ENCODE assay signal across 9 cellular contexts in the genomic region with DNA sequence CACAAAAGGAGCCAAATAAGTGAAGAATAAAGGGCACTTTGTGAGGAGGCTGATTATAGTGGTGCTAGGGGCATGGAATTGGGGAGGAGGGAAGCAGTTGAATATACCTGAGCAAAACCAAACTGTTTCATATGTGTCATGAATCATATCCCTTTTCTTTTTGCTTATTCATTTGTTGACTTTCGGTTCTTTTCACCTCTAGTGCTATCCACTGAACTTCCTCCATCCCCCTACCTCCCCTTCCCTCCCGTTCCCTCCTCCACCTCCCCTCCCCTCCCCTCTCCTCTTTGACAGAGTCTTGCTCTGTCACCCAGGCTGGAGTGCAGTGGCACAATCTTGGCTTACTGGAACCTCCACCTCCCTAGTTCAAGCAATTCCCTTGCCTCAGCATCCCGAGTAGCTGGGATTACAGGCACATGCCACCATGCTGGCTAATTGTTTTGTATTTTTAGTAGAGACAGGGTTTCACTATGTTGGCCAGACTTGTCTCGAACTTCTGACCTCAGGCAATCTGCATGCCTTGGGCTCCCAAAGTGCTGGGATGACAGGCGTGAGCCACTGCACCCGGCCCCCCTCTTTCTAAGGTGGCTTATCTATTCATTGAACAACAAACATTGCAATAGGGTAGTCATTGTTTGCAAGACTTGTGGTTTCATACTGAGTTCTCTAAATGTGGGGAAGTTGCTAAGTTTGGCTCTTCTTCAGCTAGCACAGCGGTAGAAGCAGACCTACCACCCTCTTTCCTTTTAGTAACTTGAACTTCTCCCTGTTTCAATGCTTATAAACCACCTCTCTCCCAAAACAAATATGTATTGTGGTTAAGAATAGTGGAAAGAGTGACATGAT.
DNase-seq lines count a peak whose midpoint lies in the region; ATAC-seq, FAIRE-seq and TF ChIP-seq lines count a peak whose summit lies in the region.
"Had no signal": no experiment of that assay in that cellular context is flagged by ENCODE, and none has a peak within 500 bp of the region (broad histone marks: within the 10 kb centered on the region; RNA-seq: fewer than 3 reads in every experiment).

No MANE protein-coding gene starts in this region.

- FAIRE-seq in pancreas (lab: Jason Lieb, UNC): no peak
- FAIRE-seq: endometrium had no signal

- ATAC-seq in HG03520 (IDR thresholded peaks at IDR 0.05; ENCODE audit: unreplicated experiment) (peak; percentile 90), pancreas (peak in 3 of 4 donors; percentile 64 to 76 (median 70))
- ATAC-seq in activated T-cell treated with anti-CD3 and anti-CD28 coated beads, Interleukin-2, amount 50 U/mL, for 72 hours (replicated peaks in 1 of 2): peak; percentile 87 to 89

- H3K4me1 ChIP-seq in pancreas: peaks cover 0 to 7% (median 0%) of the 10 kb centered on the region in 3 donors

- intact Hi-C loops in pancreas (cut with DNase I): no loop called here

- 42 to 43% methylated on average over 7 of the region's 7 CpGs for WGBS in pancreas, 2 donors

- H3K27me3 ChIP-seq in pancreas: no peaks in the 10 kb centered on the region

- no peak overlapping the region for H3K4me3 ChIP-seq in pancreas

- DNase-seq in GM10266 (ENCODE audit: extremely low spot score) (peak; percentile 38), GM20000 (ENCODE audit: low spot score) (peak; percentile 51), pancreas (no peak), osteocyte (ENCODE audit: extremely low spot score, unreplicated experiment) (no peak)
- DNase-seq in activated T-cell treated with anti-CD3 and anti-CD28 coated beads, Interleukin-2, amount 50 U/mL, for 72 hours: peak; percentile 36 to 61
- no peak for DNase-seq in NK-92 treated with Interleukin-12 subunit alpha and Interleukin-12 subunit beta, amount 100 ng/mL, for 24 hours (lab: John Stamatoyannopoulos, UW)
- no peak for DNase-seq in activated CD4-positive, alpha-beta T cell treated with anti-CD3 and anti-CD28 coated beads, Interleukin-2, amount 50 U/mL, for 4 hours

- H3K36me3 Mint-ChIP-seq in activated T-cell treated with anti-CD3 and anti-CD28 coated beads, Interleukin-2, amount 50 U/mL, for 72 hours (ENCODE audit: insufficient read depth in 2 of 2): no peaks in the 10 kb centered on the region
- H3K36me3 Mint-ChIP-seq in osteocyte (ENCODE audit: unreplicated experiment): no peaks in the 10 kb centered on the region

- H3K4me1 Mint-ChIP-seq in activated T-cell treated with anti-CD3 and anti-CD28 coated beads, Interleukin-2, amount 50 U/mL, for 72 hours (ENCODE audit: low read depth): peaks cover 17% of the 10 kb centered on the region
- no peaks in the 10 kb centered on the region for H3K4me1 Mint-ChIP-seq in osteocyte (ENCODE audit: unreplicated experiment)

- no peak overlapping the region for H3K27ac Mint-ChIP-seq in activated T-cell treated with anti-CD3 and anti-CD28 coated beads, Interleukin-2, amount 50 U/mL, for 72 hours
- no peak overlapping the region for H3K27ac Mint-ChIP-seq in osteocyte (ENCODE audit: unreplicated experiment)

- no peaks in the 10 kb centered on the region for H3K9me3 ChIP-seq in pancreas

- TF ChIP-seq CTCF in GM10266 (IDR thresholded peaks at IDR 0.05; ENCODE audit: control insufficient read depth, insufficient read depth, low read depth, missing control alignments): no peak
- TF ChIP-seq CTCF in GM20000 (IDR thresholded peaks at IDR 0.05; ENCODE audit: extremely low read depth, missing control alignments): no peak
- TF ChIP-seq CTCF in pancreas (IDR thresholded peaks at IDR 0.05): no peak
- TF ChIP-seq CTCF in osteocyte (IDR thresholded peaks at IDR 0.05): no peak

- no peaks in the 10 kb centered on the region for H3K9me3 Mint-ChIP-seq in activated T-cell treated with anti-CD3 and anti-CD28 coated beads, Interleukin-2, amount 50 U/mL, for 72 hours
- no peaks in the 10 kb centered on the region for H3K9me3 Mint-ChIP-seq in osteocyte (ENCODE audit: unreplicated experiment)

- peak overlapping the region in 2 of 4 donors; percentile 10 to 17 for H3K27ac ChIP-seq in pancreas

- H3K4me3 Mint-ChIP-seq in activated T-cell treated with anti-CD3 and anti-CD28 coated beads, Interleukin-2, amount 50 U/mL, for 72 hours: peak overlapping the region; percentile 62 to 67
- H3K4me3 Mint-ChIP-seq in osteocyte (ENCODE audit: unreplicated experiment): no peak overlapping the region

- no peaks in the 10 kb centered on the region for H3K36me3 ChIP-seq in pancreas

- H3K27me3 Mint-ChIP-seq in activated T-cell treated with anti-CD3 and anti-CD28 coated beads, Interleukin-2, amount 50 U/mL, for 72 hours (ENCODE audit: low read depth): peaks cover 50% of the 10 kb centered on the region
- peaks cover 28% of the 10 kb centered on the region for H3K27me3 Mint-ChIP-seq in osteocyte (ENCODE audit: unreplicated experiment)

Comparison
In these comparisons a context has a peak if more than half of its experiments do, and no peak if none do; other contexts are left out.
1. DNase-seq: peak in GM10266 (single experiment), GM20000 (single experiment) and activated T-cell treated with anti-CD3 and anti-CD28 coated beads, Interleukin-2, amount 50 U/mL, for 72 hours (2 of 2); none in pancreas (0 of 6), NK-92 treated with Interleukin-12 subunit alpha and Interleukin-12 subunit beta, amount 100 ng/mL, for 24 hours (single experiment), activated CD4-positive, alpha-beta T cell treated with anti-CD3 and anti-CD28 coated beads, Interleukin-2, amount 50 U/mL, for 4 hours (0 of 2) and osteocyte (single experiment).
2. Peak in every context shown above with its lines, with median percentiles within 50 percentile points of each other: ATAC-seq.